ENCODE assay signal across 1 cellular context in the genomic region with DNA sequence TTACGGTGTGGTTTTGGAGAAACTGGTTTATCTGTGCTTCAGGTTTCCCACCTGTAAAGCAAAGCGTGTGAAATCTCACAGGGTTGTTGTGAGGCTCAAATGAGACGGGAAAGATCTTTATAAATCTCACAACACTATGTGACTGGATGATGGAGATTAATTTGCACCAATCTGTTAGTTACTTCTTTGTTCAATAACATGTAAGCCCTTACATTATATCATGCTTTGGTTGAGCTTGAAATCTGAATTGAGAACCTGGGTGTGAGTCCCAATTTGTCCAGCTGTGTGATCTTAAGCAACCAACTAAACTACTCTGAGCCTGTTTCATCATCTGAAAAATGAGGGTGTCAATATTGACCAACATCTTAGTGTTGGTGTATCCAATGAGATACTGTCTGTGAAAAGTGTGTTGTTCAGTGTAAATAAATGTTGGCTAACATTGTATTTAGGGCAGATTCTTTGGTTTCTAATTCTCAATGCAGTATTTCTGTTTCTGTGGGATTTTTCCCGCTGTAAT.
TF ChIP-seq lines count a peak whose summit lies in the region.

No MANE protein-coding gene starts in this region.

TF ChIP-seq in SK-N-SH treated with all-trans-retinoic acid at 6 μM for 48 hours, 23 proteins besides CTCF, POLR2A, EP300 and RAD21 (continued from another document):
- TF ChIP-seq, protein P1, sequence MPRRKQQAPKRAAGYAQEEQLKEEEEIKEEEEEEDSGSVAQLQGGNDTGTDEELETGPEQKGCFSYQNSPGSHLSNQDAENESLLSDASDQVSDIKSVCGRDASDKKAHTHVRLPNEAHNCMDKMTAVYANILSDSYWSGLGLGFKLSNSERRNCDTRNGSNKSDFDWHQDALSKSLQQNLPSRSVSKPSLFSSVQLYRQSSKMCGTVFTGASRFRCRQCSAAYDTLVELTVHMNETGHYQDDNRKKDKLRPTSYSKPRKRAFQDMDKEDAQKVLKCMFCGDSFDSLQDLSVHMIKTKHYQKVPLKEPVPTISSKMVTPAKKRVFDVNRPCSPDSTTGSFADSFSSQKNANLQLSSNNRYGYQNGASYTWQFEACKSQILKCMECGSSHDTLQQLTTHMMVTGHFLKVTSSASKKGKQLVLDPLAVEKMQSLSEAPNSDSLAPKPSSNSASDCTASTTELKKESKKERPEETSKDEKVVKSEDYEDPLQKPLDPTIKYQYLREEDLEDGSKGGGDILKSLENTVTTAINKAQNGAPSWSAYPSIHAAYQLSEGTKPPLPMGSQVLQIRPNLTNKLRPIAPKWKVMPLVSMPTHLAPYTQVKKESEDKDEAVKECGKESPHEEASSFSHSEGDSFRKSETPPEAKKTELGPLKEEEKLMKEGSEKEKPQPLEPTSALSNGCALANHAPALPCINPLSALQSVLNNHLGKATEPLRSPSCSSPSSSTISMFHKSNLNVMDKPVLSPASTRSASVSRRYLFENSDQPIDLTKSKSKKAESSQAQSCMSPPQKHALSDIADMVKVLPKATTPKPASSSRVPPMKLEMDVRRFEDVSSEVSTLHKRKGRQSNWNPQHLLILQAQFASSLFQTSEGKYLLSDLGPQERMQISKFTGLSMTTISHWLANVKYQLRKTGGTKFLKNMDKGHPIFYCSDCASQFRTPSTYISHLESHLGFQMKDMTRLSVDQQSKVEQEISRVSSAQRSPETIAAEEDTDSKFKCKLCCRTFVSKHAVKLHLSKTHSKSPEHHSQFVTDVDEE (CRISPR knock-in tag; IDR thresholded peaks at IDR 0.05) = no peak
- TF ChIP-seq ZNF8 (CRISPR knock-in tag; IDR thresholded peaks at IDR 0.05) = no peak
- no peak for TF ChIP-seq RARB (CRISPR knock-in tag; IDR thresholded peaks at IDR 0.05)
- TF ChIP-seq, protein P2, sequence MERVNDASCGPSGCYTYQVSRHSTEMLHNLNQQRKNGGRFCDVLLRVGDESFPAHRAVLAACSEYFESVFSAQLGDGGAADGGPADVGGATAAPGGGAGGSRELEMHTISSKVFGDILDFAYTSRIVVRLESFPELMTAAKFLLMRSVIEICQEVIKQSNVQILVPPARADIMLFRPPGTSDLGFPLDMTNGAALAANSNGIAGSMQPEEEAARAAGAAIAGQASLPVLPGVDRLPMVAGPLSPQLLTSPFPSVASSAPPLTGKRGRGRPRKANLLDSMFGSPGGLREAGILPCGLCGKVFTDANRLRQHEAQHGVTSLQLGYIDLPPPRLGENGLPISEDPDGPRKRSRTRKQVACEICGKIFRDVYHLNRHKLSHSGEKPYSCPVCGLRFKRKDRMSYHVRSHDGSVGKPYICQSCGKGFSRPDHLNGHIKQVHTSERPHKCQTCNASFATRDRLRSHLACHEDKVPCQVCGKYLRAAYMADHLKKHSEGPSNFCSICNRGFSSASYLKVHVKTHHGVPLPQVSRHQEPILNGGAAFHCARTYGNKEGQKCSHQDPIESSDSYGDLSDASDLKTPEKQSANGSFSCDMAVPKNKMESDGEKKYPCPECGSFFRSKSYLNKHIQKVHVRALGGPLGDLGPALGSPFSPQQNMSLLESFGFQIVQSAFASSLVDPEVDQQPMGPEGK (CRISPR knock-in tag; IDR thresholded peaks at IDR 0.05; ENCODE audit: borderline replicate concordance) = no peak
- no peak for TF ChIP-seq OSR1 (CRISPR knock-in tag; IDR thresholded peaks at IDR 0.05)
- TF ChIP-seq, protein P3, sequence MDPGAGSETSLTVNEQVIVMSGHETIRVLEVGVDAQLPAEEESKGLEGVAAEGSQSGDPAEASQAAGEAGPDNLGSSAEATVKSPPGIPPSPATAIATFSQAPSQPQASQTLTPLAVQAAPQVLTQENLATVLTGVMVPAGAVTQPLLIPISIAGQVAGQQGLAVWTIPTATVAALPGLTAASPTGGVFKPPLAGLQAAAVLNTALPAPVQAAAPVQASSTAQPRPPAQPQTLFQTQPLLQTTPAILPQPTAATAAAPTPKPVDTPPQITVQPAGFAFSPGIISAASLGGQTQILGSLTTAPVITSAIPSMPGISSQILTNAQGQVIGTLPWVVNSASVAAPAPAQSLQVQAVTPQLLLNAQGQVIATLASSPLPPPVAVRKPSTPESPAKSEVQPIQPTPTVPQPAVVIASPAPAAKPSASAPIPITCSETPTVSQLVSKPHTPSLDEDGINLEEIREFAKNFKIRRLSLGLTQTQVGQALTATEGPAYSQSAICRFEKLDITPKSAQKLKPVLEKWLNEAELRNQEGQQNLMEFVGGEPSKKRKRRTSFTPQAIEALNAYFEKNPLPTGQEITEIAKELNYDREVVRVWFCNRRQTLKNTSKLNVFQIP (CRISPR knock-in tag; IDR thresholded peaks at IDR 0.05; ENCODE audit: borderline replicate concordance, low read depth) = no peak
- no peak for TF ChIP-seq PPARA (CRISPR knock-in tag; IDR thresholded peaks at IDR 0.05; ENCODE audit: borderline replicate concordance)
- TF ChIP-seq TCF4 (CRISPR knock-in tag; IDR thresholded peaks at IDR 0.05; ENCODE audit: borderline replicate concordance) = no peak
- TF ChIP-seq, protein P4, sequence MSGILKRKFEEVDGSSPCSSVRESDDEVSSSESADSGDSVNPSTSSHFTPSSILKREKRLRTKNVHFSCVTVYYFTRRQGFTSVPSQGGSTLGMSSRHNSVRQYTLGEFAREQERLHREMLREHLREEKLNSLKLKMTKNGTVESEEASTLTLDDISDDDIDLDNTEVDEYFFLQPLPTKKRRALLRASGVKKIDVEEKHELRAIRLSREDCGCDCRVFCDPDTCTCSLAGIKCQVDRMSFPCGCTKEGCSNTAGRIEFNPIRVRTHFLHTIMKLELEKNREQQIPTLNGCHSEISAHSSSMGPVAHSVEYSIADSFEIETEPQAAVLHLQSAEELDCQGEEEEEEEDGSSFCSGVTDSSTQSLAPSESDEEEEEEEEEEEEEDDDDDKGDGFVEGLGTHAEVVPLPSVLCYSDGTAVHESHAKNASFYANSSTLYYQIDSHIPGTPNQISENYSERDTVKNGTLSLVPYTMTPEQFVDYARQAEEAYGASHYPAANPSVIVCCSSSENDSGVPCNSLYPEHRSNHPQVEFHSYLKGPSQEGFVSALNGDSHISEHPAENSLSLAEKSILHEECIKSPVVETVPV (CRISPR knock-in tag; IDR thresholded peaks at IDR 0.05) = no peak
- TF ChIP-seq, protein P5, sequence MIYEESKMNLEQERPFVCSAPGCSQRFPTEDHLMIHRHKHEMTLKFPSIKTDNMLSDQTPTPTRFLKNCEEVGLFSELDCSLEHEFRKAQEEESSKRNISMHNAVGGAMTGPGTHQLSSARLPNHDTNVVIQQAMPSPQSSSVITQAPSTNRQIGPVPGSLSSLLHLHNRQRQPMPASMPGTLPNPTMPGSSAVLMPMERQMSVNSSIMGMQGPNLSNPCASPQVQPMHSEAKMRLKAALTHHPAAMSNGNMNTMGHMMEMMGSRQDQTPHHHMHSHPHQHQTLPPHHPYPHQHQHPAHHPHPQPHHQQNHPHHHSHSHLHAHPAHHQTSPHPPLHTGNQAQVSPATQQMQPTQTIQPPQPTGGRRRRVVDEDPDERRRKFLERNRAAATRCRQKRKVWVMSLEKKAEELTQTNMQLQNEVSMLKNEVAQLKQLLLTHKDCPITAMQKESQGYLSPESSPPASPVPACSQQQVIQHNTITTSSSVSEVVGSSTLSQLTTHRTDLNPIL (CRISPR knock-in tag; IDR thresholded peaks at IDR 0.05; ENCODE audit: low read depth) = no peak
- no peak for TF ChIP-seq ZFP3 (CRISPR knock-in tag; IDR thresholded peaks at IDR 0.05)
